In genomic region chr5:87825583-87825982, GRCh38 we compare ENCODE assay signal across 17 cellular contexts.
DNase-seq lines count a peak whose midpoint lies in the region; ATAC-seq and TF ChIP-seq lines count a peak whose summit lies in the region.
"Had no signal": no experiment of that assay in that cellular context is flagged by ENCODE, and none has a peak within 500 bp of the region (broad histone marks: within the 10 kb centered on the region; RNA-seq: fewer than 3 reads in every experiment).

No MANE protein-coding gene starts in this region.

- H3K36me3 ChIP-seq in SK-N-SH (replicated peaks in 1 of 2; ENCODE audit: control insufficient read depth in 1 of 2, insufficient read depth in 2 of 2, low read length in 1 of 2) (no peaks in the 10 kb centered on the region), upper lobe of left lung (no peaks in the 10 kb centered on the region)
- H3K36me3 ChIP-seq: SJSA1 had no signal

- H3K4me2 ChIP-seq in SK-N-SH = no peak overlapping the region
- H3K4me2 ChIP-seq: KMS-11 had no signal

- no peaks in the 10 kb centered on the region for H3K9me3 Mint-ChIP-seq in activated CD4-positive, alpha-beta memory T cell treated with anti-CD3 and anti-CD28 coated beads for 36 hours

- TF ChIP-seq EP300 in SK-N-SH (IDR thresholded peaks at IDR 0.05; ENCODE audit: borderline replicate concordance in 1 of 2, low read depth in 1 of 2, low read length in 1 of 2) = peak in 1 of 2 experiments; percentile 64; a peak in 1 of 4 replicates
- TF ChIP-seq EP300 in upper lobe of left lung (IDR thresholded peaks at IDR 0.05) = no peak

- no peaks in the 10 kb centered on the region for H4K20me1 ChIP-seq in SK-N-SH (ENCODE audit: insufficient read depth)

- no peak overlapping the region for H3K9ac ChIP-seq in SK-N-SH
- H3K9ac ChIP-seq: KMS-11 had no signal

- TF ChIP-seq POLR2A in upper lobe of left lung (IDR thresholded peaks at IDR 0.05) = no peak

- ATAC-seq in SK-N-SH treated with all-trans-retinoic acid at 6 μM for 48 hours (no peak), upper lobe of left lung (ENCODE audit: low FRiP score in 2 of 2) (no peak)

- no peaks in the 10 kb centered on the region for H3K36me3 Mint-ChIP-seq in activated CD4-positive, alpha-beta memory T cell treated with anti-CD3 and anti-CD28 coated beads for 36 hours

- no peak overlapping the region for H2AFZ ChIP-seq in SK-N-SH (ENCODE audit: low read depth)

- CTCF ChIA-PET in SK-N-SH (lab: Yijun Ruan, JAX) = interaction anchor here (1.4 to 1.7 kb wide), 2 partner anchors 10 to 22 kb away, joined by 3 to 4 read pairs; no protein-coding TSS in a partner anchor
- CTCF ChIA-PET in activated CD4-positive, alpha-beta memory T cell treated with anti-CD3 and anti-CD28 coated beads for 36 hours (lab: Charles Lee) = no interaction called here

- H3K9me2 ChIP-seq in SK-N-SH = no peaks in the 10 kb centered on the region

- H3F3A ChIP-seq in SK-N-SH (replicated peaks; ENCODE audit: insufficient read depth) = no peaks in the 10 kb centered on the region

- TF ChIP-seq CTCF in SK-N-SH (IDR thresholded peaks at IDR 0.05) (no peak), epithelial cell of esophagus (IDR thresholded peaks at IDR 0.05; ENCODE audit: insufficient read depth, low read depth, low read length, missing control alignments) (no peak), upper lobe of left lung (IDR thresholded peaks at IDR 0.05) (no peak)

- peak overlapping the region in 1 of 2 experiments; percentile 40; a peak in 2 of 4 replicates for H3K27ac ChIP-seq in SK-N-SH (ENCODE audit: low read depth in 2 of 2, low read length in 1 of 2)
- H3K27ac ChIP-seq in upper lobe of left lung = no peak overlapping the region
- no peak overlapping the region for H3K27ac ChIP-seq in caudate nucleus (ENCODE audit: low read depth, low read length)
- H3K27ac ChIP-seq: KMS-11, SJSA1 had no signal

- H3K27me3 ChIP-seq in SK-N-SH (ENCODE audit: insufficient read depth) (no peaks in the 10 kb centered on the region), upper lobe of left lung (no peaks in the 10 kb centered on the region)
- H3K27me3 ChIP-seq: SJSA1 had no signal

- POLR2A ChIA-PET in SK-N-SH (lab: Yijun Ruan, JAX) = no interaction called here
- POLR2A ChIA-PET in activated CD4-positive, alpha-beta memory T cell treated with anti-CD3 and anti-CD28 coated beads for 36 hours (lab: Charles Lee) = no interaction called here

- peaks cover 0 to 19% of the 10 kb centered on the region in 2 experiments; a peak in 1 of 4 replicates for H3K4me1 ChIP-seq in SK-N-SH (ENCODE audit: control insufficient read depth in 1 of 2, insufficient read depth in 2 of 2, low read depth in 1 of 2, low read length in 1 of 2)
- H3K4me1 ChIP-seq in upper lobe of left lung = no peaks in the 10 kb centered on the region
- H3K4me1 ChIP-seq: SJSA1 had no signal

- no peaks in the 10 kb centered on the region for H3K79me2 ChIP-seq in SK-N-SH (ENCODE audit: insufficient read depth)

- peak; percentile 37 for DNase-seq in SK-N-SH
- DNase-seq in RPMI7951 (ENCODE audit: low read depth) = peak; percentile 51
- peak; percentile 22 for DNase-seq in epithelial cell of esophagus (ENCODE audit: low read depth)
- DNase-seq in upper lobe of left lung = no peak
- no peak for DNase-seq in activated CD4-positive, alpha-beta memory T cell treated with anti-CD3 and anti-CD28 coated beads for 36 hours
- DNase-seq in amygdala (lab: John Stamatoyannopoulos, UW) = no peak
- DNase-seq in caudate nucleus (lab: John Stamatoyannopoulos, UW) = no peak
- DNase-seq: COR-L47, DMS79, GDM1, NCI-H1417 treated with DMSO at 0.1 percent for 48 hours, NCI-H2029, NCI-H510A, RPMI8226 had no signal

- H3K4me3 Mint-ChIP-seq in activated CD4-positive, alpha-beta memory T cell treated with anti-CD3 and anti-CD28 coated beads for 36 hours = no peak overlapping the region

- no peaks in the 10 kb centered on the region for H3K4me1 Mint-ChIP-seq in activated CD4-positive, alpha-beta memory T cell treated with anti-CD3 and anti-CD28 coated beads for 36 hours (ENCODE audit: low read depth)

- TF ChIP-seq RAD21 in SK-N-SH (IDR thresholded peaks at IDR 0.05; ENCODE audit: low read length) = no peak

- H3K4me3 ChIP-seq in SK-N-SH (ENCODE audit: low read depth in 2 of 2, low read length in 1 of 2) = no peak overlapping the region
- H3K4me3 ChIP-seq in epithelial cell of esophagus (ENCODE audit: low read length) = no peak overlapping the region
- H3K4me3 ChIP-seq in upper lobe of left lung = no peak overlapping the region
- H3K4me3 ChIP-seq: SJSA1 had no signal

- H3K9me3 ChIP-seq in SK-N-SH (no peaks in the 10 kb centered on the region), upper lobe of left lung (no peaks in the 10 kb centered on the region)
- H3K9me3 ChIP-seq: SJSA1 had no signal

- 0% methylated on average over 1 of the region's 1 CpG for WGBS in SK-N-SH (ENCODE audit: low lambda C conversion rate)
- WGBS in upper lobe of left lung, 2 donors = 22 to 68% methylated on average over 1 of the region's 1 CpG

- no peak overlapping the region for H3K27ac Mint-ChIP-seq in activated CD4-positive, alpha-beta memory T cell treated with anti-CD3 and anti-CD28 coated beads for 36 hours

- intact Hi-C loops in activated CD4-positive, alpha-beta memory T cell treated with anti-CD3 and anti-CD28 coated beads for 36 hours (cut with micrococcal nuclease) = no loop called here

- no peaks in the 10 kb centered on the region for H3K27me3 Mint-ChIP-seq in activated CD4-positive, alpha-beta memory T cell treated with anti-CD3 and anti-CD28 coated beads for 36 hours

TF ChIP-seq in SK-N-SH, 30 proteins besides CTCF, POLR2A, EP300 and RAD21:
- peak; percentile 47; the same call in 1 of the 2 replicates for TF ChIP-seq MXI1 (IDR thresholded peaks at IDR 0.05; ENCODE audit: low read depth, low read length)
- no peak for TF ChIP-seq SIN3A (IDR thresholded peaks at IDR 0.05; ENCODE audit: borderline replicate concordance, low read depth, low read length)
- peak; percentile 9; the same call in 1 of the 2 replicates for TF ChIP-seq RCOR1 (IDR thresholded peaks at IDR 0.05; ENCODE audit: low read length)

TF ChIP-seq in SK-N-SH treated with all-trans-retinoic acid at 6 μM for 48 hours, 23 proteins besides CTCF, POLR2A, EP300 and RAD21:
- TF ChIP-seq OSR1 (CRISPR knock-in tag; IDR thresholded peaks at IDR 0.05) = no peak
- TF ChIP-seq, protein P1, sequence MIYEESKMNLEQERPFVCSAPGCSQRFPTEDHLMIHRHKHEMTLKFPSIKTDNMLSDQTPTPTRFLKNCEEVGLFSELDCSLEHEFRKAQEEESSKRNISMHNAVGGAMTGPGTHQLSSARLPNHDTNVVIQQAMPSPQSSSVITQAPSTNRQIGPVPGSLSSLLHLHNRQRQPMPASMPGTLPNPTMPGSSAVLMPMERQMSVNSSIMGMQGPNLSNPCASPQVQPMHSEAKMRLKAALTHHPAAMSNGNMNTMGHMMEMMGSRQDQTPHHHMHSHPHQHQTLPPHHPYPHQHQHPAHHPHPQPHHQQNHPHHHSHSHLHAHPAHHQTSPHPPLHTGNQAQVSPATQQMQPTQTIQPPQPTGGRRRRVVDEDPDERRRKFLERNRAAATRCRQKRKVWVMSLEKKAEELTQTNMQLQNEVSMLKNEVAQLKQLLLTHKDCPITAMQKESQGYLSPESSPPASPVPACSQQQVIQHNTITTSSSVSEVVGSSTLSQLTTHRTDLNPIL (CRISPR knock-in tag; IDR thresholded peaks at IDR 0.05; ENCODE audit: low read depth) = no peak
- TF ChIP-seq TOX (CRISPR knock-in tag; IDR thresholded peaks at IDR 0.05; ENCODE audit: borderline replicate concordance) = no peak
- no peak for TF ChIP-seq SNAI2 (CRISPR knock-in tag; IDR thresholded peaks at IDR 0.05)
TF ChIP-seq in SK-N-SH treated with all-trans-retinoic acid at 6 μM for 48 hours: peak in this region for 0.

Comparison
In these comparisons a context has a peak if more than half of its experiments do, and no peak if none do; other contexts are left out.
1. DNase-seq: peak in SK-N-SH (single experiment), RPMI7951 (single experiment) and epithelial cell of esophagus (single experiment); none in upper lobe of left lung (0 of 2), activated CD4-positive, alpha-beta memory T cell treated with anti-CD3 and anti-CD28 coated beads for 36 hours (single experiment), amygdala (0 of 56) and caudate nucleus (0 of 61).